ENCODE assay signal across 1 cellular context in genomic region chr2:241769819-241770184, GRCh38.
TF ChIP-seq lines count a peak whose summit lies in the region.

No MANE protein-coding gene starts in this region.

TF ChIP-seq in H1, 55 proteins besides CTCF, POLR2A, EP300 and RAD21:
- no peak for TF ChIP-seq USF2 (IDR thresholded peaks at IDR 0.05; ENCODE audit: low read length)
- no peak for TF ChIP-seq RBBP5 (IDR thresholded peaks at IDR 0.05; ENCODE audit: borderline replicate concordance, low read depth, low read length)
- no peak for TF ChIP-seq RNF2 (IDR thresholded peaks at IDR 0.05; ENCODE audit: borderline replicate concordance, low read depth, low read length, missing control alignments, poor library complexity, severe bottlenecking)
- TF ChIP-seq NRF1 (IDR thresholded peaks at IDR 0.05; ENCODE audit: low read depth, low read length), result no peak
- TF ChIP-seq TAF7 (optimal IDR thresholded peaks at IDR 0.05; ENCODE audit: borderline replicate concordance, low read depth, low read length), result no peak
- no peak for TF ChIP-seq JUN (IDR thresholded peaks at IDR 0.05; ENCODE audit: low read depth, low read length)
- TF ChIP-seq GABPA (IDR thresholded peaks at IDR 0.05; ENCODE audit: borderline replicate concordance, insufficient read depth, low read length), result no peak
- no peak for TF ChIP-seq HDAC6 (IDR thresholded peaks at IDR 0.05; ENCODE audit: low read depth, low read length)
- no peak for TF ChIP-seq TBP (IDR thresholded peaks at IDR 0.05; ENCODE audit: low read depth, low read length)
- TF ChIP-seq MAFK (IDR thresholded peaks at IDR 0.05; ENCODE audit: low read depth, low read length), result no peak
- TF ChIP-seq, protein P1, sequence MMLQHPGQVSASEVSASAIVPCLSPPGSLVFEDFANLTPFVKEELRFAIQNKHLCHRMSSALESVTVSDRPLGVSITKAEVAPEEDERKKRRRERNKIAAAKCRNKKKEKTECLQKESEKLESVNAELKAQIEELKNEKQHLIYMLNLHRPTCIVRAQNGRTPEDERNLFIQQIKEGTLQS (IDR thresholded peaks at IDR 0.05; ENCODE audit: insufficient read depth, low read depth, low read length), result no peak
- TF ChIP-seq CHD7 (IDR thresholded peaks at IDR 0.05; ENCODE audit: insufficient replicate concordance, low read length), result no peak
- no peak for TF ChIP-seq POLR2AphosphoS5 (IDR thresholded peaks at IDR 0.05; ENCODE audit: low read depth, low read length)
